14 cellular contexts compared by ENCODE assay signal in genomic region chrX:10039821-10040793, GRCh38.
DNase-seq lines count a peak whose midpoint lies in the region; ATAC-seq lines count a peak whose summit lies in the region.
"Had no signal": no experiment of that assay in that cellular context is flagged by ENCODE, and none has a peak within 500 bp of the region (broad histone marks: within the 10 kb centered on the region; RNA-seq: fewer than 3 reads in every experiment).

No MANE protein-coding gene starts in this region.

- no peaks in the 10 kb centered on the region for H3K36me3 ChIP-seq in iPS-18a (ENCODE audit: control insufficient read depth, low read depth, low read length)
- H3K36me3 ChIP-seq: tibial nerve had no signal

- no peaks in the 10 kb centered on the region for H3K27me3 ChIP-seq in iPS-18a (ENCODE audit: control insufficient read depth, insufficient read depth, low read length)
- H3K27me3 ChIP-seq: tibial nerve had no signal

- H3K27ac ChIP-seq in iPS-18a (ENCODE audit: low read length): peak overlapping the region; percentile 2
- H3K27ac ChIP-seq: psoas muscle, SK-N-MC, tibial nerve had no signal

- no peaks in the 10 kb centered on the region for H3K36me3 Mint-ChIP-seq in activated naive CD8-positive, alpha-beta T cell treated with anti-CD3 and anti-CD28 coated beads, Interleukin-2, amount 50 U/mL, for 24 hours (ENCODE audit: low read depth)
- no peaks in the 10 kb centered on the region for H3K36me3 Mint-ChIP-seq in natural killer cell treated with Interleukin-12 subunit alpha and Interleukin-12 subunit beta and Interleukin-15 and Interleukin-18, amount 100 ng/mL, for 72 hours
- H3K36me3 Mint-ChIP-seq: activated CD8-positive, alpha-beta memory T cell treated with anti-CD3 and anti-CD28 coated beads, Interleukin-2, amount 10 ng/mL, durations not matched to agents 7 days and 5 days; activated naive CD4-positive, alpha-beta T cell treated with anti-CD3 and anti-CD28 coated beads, Interleukin-2, amount 50 U/mL, for 72 hours; immature natural killer cell had no signal

- H3K27me3 Mint-ChIP-seq in activated naive CD8-positive, alpha-beta T cell treated with anti-CD3 and anti-CD28 coated beads, Interleukin-2, amount 50 U/mL, for 24 hours: no peaks in the 10 kb centered on the region
- H3K27me3 Mint-ChIP-seq in natural killer cell treated with Interleukin-12 subunit alpha and Interleukin-12 subunit beta and Interleukin-15 and Interleukin-18, amount 100 ng/mL, for 72 hours: no peaks in the 10 kb centered on the region
- H3K27me3 Mint-ChIP-seq: activated CD8-positive, alpha-beta memory T cell treated with anti-CD3 and anti-CD28 coated beads, Interleukin-2, amount 10 ng/mL, durations not matched to agents 7 days and 5 days had no signal

- H3K4me3 ChIP-seq in iPS-18a (ENCODE audit: low read length): peak overlapping the region; percentile 26
- H3K4me3 ChIP-seq: psoas muscle, SK-N-MC, tibial nerve had no signal

- H3K4me1 ChIP-seq in iPS-18a (ENCODE audit: control insufficient read depth, low read depth, low read length): peaks cover 18% of the 10 kb centered on the region
- H3K4me1 ChIP-seq: psoas muscle had no signal

- H3K4me1 Mint-ChIP-seq in activated naive CD8-positive, alpha-beta T cell treated with anti-CD3 and anti-CD28 coated beads, Interleukin-2, amount 50 U/mL, for 24 hours: peaks cover 11% of the 10 kb centered on the region
- H3K4me1 Mint-ChIP-seq in natural killer cell treated with Interleukin-12 subunit alpha and Interleukin-12 subunit beta and Interleukin-15 and Interleukin-18, amount 100 ng/mL, for 72 hours (ENCODE audit: low read depth in 2 of 2): peaks cover 1 to 2% of the 10 kb centered on the region in 2 donors

- no peaks in the 10 kb centered on the region for H3K9me3 ChIP-seq in iPS-18a (ENCODE audit: control insufficient read depth, low read depth, low read length)
- H3K9me3 ChIP-seq: psoas muscle, tibial nerve had no signal

- H3K4me3 Mint-ChIP-seq in activated naive CD8-positive, alpha-beta T cell treated with anti-CD3 and anti-CD28 coated beads, Interleukin-2, amount 50 U/mL, for 24 hours: no peak overlapping the region
- no peak overlapping the region for H3K4me3 Mint-ChIP-seq in natural killer cell treated with Interleukin-12 subunit alpha and Interleukin-12 subunit beta and Interleukin-15 and Interleukin-18, amount 100 ng/mL, for 72 hours
- H3K4me3 Mint-ChIP-seq: activated CD8-positive, alpha-beta memory T cell treated with anti-CD3 and anti-CD28 coated beads, Interleukin-2, amount 10 ng/mL, durations not matched to agents 7 days and 5 days; immature natural killer cell had no signal

- no peaks in the 10 kb centered on the region for H3K9me3 Mint-ChIP-seq in activated naive CD8-positive, alpha-beta T cell treated with anti-CD3 and anti-CD28 coated beads, Interleukin-2, amount 50 U/mL, for 24 hours
- H3K9me3 Mint-ChIP-seq in natural killer cell treated with Interleukin-12 subunit alpha and Interleukin-12 subunit beta and Interleukin-15 and Interleukin-18, amount 100 ng/mL, for 72 hours: no peaks in the 10 kb centered on the region
- H3K9me3 Mint-ChIP-seq: activated naive CD4-positive, alpha-beta T cell treated with anti-CD3 and anti-CD28 coated beads, Interleukin-2, amount 50 U/mL, for 72 hours; immature natural killer cell had no signal

- peak overlapping the region; percentile 65 for H3K27ac Mint-ChIP-seq in activated naive CD8-positive, alpha-beta T cell treated with anti-CD3 and anti-CD28 coated beads, Interleukin-2, amount 50 U/mL, for 24 hours
- no peak overlapping the region for H3K27ac Mint-ChIP-seq in natural killer cell treated with Interleukin-12 subunit alpha and Interleukin-12 subunit beta and Interleukin-15 and Interleukin-18, amount 100 ng/mL, for 72 hours
- H3K27ac Mint-ChIP-seq: activated CD8-positive, alpha-beta memory T cell treated with anti-CD3 and anti-CD28 coated beads, Interleukin-2, amount 10 ng/mL, durations not matched to agents 7 days and 5 days; activated naive CD4-positive, alpha-beta T cell treated with anti-CD3 and anti-CD28 coated beads, Interleukin-2, amount 50 U/mL, for 72 hours; immature natural killer cell had no signal

- in situ Hi-C loops in G401 (cut with HindIII; ENCODE audit: low sequenced_read_pairs): no loop called here

- ATAC-seq in activated naive CD8-positive, alpha-beta T cell treated with anti-CD3 and anti-CD28 coated beads, Interleukin-2, amount 50 U/mL, for 24 hours: peak; percentile 61
- no peak for ATAC-seq in HG02588 (IDR thresholded peaks at IDR 0.05; ENCODE audit: unreplicated experiment)
- ATAC-seq in HG03520 (IDR thresholded peaks at IDR 0.05; ENCODE audit: unreplicated experiment): no peak
- no peak for ATAC-seq in natural killer cell treated with Interleukin-12 subunit alpha and Interleukin-12 subunit beta and Interleukin-15 and Interleukin-18, amount 100 ng/mL, for 72 hours
- ATAC-seq: activated CD8-positive, alpha-beta memory T cell treated with anti-CD3 and anti-CD28 coated beads, Interleukin-2, amount 10 ng/mL, durations not matched to agents 7 days and 5 days had no signal

- H3K9ac ChIP-seq in iPS-18a (ENCODE audit: low read length): no peak overlapping the region

- DNase-seq in A172 (ENCODE audit: low spot score): peak; percentile 56
- DNase-seq in HT1080 (ENCODE audit: low read depth): peak; percentile 20
- DNase-seq in activated naive CD8-positive, alpha-beta T cell treated with anti-CD3 and anti-CD28 coated beads, Interleukin-2, amount 50 U/mL, for 24 hours: no peak
- DNase-seq in G401 (ENCODE audit: low spot score): no peak
- DNase-seq in natural killer cell treated with Interleukin-12 subunit alpha and Interleukin-12 subunit beta and Interleukin-15 and Interleukin-18, amount 100 ng/mL, for 72 hours (ENCODE audit: low spot score): no peak
- DNase-seq: activated CD8-positive, alpha-beta memory T cell treated with anti-CD3 and anti-CD28 coated beads, Interleukin-2, amount 10 ng/mL, durations not matched to agents 7 days and 5 days; immature natural killer cell; psoas muscle had no signal

Comparison
In these comparisons a context has a peak if more than half of its experiments do, and no peak if none do; other contexts are left out.
1. DNase-seq: peak in A172 (single experiment) and HT1080 (single experiment); none in activated naive CD8-positive, alpha-beta T cell treated with anti-CD3 and anti-CD28 coated beads, Interleukin-2, amount 50 U/mL, for 24 hours (single experiment), G401 (single experiment) and natural killer cell treated with Interleukin-12 subunit alpha and Interleukin-12 subunit beta and Interleukin-15 and Interleukin-18, amount 100 ng/mL, for 72 hours (single experiment).